10 cellular contexts compared by ENCODE assay signal in the genomic region with DNA sequence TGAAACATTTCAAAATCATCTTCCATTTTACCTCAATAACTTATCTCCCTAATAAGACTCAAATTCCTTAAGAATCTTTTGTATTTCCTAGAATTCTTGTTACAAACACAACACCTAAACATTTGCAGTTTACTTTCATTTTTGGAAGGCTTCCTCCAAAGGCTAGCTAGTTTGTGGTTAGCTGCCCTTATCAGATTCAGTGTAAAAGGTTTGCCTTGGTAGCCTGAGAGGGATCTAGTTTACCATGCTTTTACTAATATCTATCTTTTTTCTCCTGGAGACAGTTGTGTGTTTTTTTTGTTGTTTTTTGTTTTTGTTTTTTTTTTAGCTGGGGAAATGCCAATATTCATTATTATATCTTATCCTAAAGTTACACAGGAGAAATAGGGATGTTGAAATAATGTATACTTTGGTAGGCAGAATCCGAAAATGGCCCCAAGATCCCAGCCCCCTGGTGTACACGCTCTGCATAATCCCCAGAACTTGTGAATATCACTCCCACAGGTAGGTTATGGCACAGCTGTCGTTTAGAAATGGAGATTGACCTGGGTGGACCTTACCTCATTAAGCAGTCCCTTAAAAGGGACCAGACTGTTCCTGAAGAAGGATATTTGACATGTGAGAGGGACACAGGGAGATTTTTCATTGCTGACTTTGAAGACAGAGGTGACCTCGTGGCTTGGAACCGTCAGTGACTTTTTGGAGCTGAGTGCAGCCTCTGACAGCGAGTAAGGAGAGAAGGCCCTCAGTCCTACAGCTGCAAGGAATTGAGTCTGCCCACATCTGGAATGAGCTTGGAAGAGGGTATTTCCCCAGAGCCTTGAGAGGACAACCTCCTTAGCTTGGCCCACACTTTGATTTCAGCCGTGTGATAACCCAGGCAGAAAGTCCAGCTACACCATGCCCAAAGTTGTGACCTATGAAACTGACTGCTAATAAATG. TPM values are rescaled to one million over a fixed set of nuclear protein-coding genes. Genes with fewer than 3 reads are reported as not detected.
DNase-seq lines count a peak whose midpoint lies in the region; ATAC-seq, FAIRE-seq and TF ChIP-seq lines count a peak whose summit lies in the region.
"Had no signal": no experiment of that assay in that cellular context is flagged by ENCODE, and none has a peak within 500 bp of the region (broad histone marks: within the 10 kb centered on the region; RNA-seq: fewer than 3 reads in every experiment).

No MANE protein-coding gene starts in this region.

- no peak overlapping the region for H3K4me3 ChIP-seq in CD8-positive, alpha-beta T cell (ENCODE audit: low read depth, low read length)
- no peak overlapping the region for H3K4me3 ChIP-seq in astrocyte (ENCODE audit: insufficient read depth, low read depth, low read length)
- H3K4me3 ChIP-seq in naive thymus-derived CD4-positive, alpha-beta T cell (ENCODE audit: low read length): no peak overlapping the region
- no peak overlapping the region for H3K4me3 ChIP-seq in heart right ventricle

- TF ChIP-seq CTCF in CD8-positive, alpha-beta T cell (IDR thresholded peaks at IDR 0.05): no peak
- TF ChIP-seq CTCF in HFFc6 (IDR thresholded peaks at IDR 0.05): peak; percentile 65
- peak; percentile 29 for TF ChIP-seq CTCF in astrocyte (IDR thresholded peaks at IDR 0.05; ENCODE audit: insufficient read depth, low read depth, low read length)
- no peak for TF ChIP-seq CTCF in heart right ventricle (IDR thresholded peaks at IDR 0.05)

- H4K20me1 ChIP-seq in astrocyte (ENCODE audit: insufficient read depth, low read length): peaks cover 14% of the 10 kb centered on the region

- peak overlapping the region; percentile 40 for H3K4me3 Mint-ChIP-seq in CD8-positive, alpha-beta T cell
- H3K4me3 Mint-ChIP-seq in HFFc6: peak overlapping the region; percentile 84
- H3K4me3 Mint-ChIP-seq in astrocyte (ENCODE audit: unreplicated experiment): peak overlapping the region; percentile 47
- peak overlapping the region in 7 of 10 donors; percentile 44 to 72 (median 57) for H3K4me3 Mint-ChIP-seq in naive thymus-derived CD4-positive, alpha-beta T cell

- peaks cover 84% of the 10 kb centered on the region for H3K4me1 Mint-ChIP-seq in CD8-positive, alpha-beta T cell (ENCODE audit: low read depth)
- H3K4me1 Mint-ChIP-seq in HFFc6 (ENCODE audit: low read depth): peaks cover 100% of the 10 kb centered on the region
- peaks cover 93% of the 10 kb centered on the region for H3K4me1 Mint-ChIP-seq in astrocyte (ENCODE audit: low read depth, unreplicated experiment)
- peaks cover 40 to 92% (median 79%) of the 10 kb centered on the region in 7 donors for H3K4me1 Mint-ChIP-seq in naive thymus-derived CD4-positive, alpha-beta T cell

- POLR2A ChIA-PET in CD8-positive, alpha-beta T cell (lab: Charles Lee): interaction anchor here (1.2 kb wide), 1 partner anchor 26 kb away, joined by 3 read pairs; no protein-coding TSS in a partner anchor
- POLR2A ChIA-PET in naive thymus-derived CD4-positive, alpha-beta T cell (lab: Charles Lee): interaction anchor here (0.6 kb wide), 2 partner anchors 11 to 19 kb away, joined by 3 to 5 read pairs; no protein-coding TSS in a partner anchor

- H3K4me2 ChIP-seq in astrocyte (ENCODE audit: low read length): peak overlapping the region; percentile 8

- H3K9ac ChIP-seq in astrocyte (ENCODE audit: low read length): peak overlapping the region; percentile 16

- no peaks in the 10 kb centered on the region for H3K27me3 ChIP-seq in CD8-positive, alpha-beta T cell (ENCODE audit: insufficient read depth, low read length)
- no peaks in the 10 kb centered on the region for H3K27me3 ChIP-seq in astrocyte (ENCODE audit: insufficient read depth, low read length)
- H3K27me3 ChIP-seq in naive thymus-derived CD4-positive, alpha-beta T cell (ENCODE audit: control insufficient read depth in 2 of 2, insufficient read depth in 2 of 2, low read length in 2 of 2): no peaks in the 10 kb centered on the region
- no peaks in the 10 kb centered on the region for H3K27me3 ChIP-seq in heart right ventricle

- H3K36me3 ChIP-seq in CD8-positive, alpha-beta T cell (ENCODE audit: insufficient read depth, low read length): no peaks in the 10 kb centered on the region
- H3K36me3 ChIP-seq in astrocyte (ENCODE audit: insufficient read depth, low read length) (no peaks in the 10 kb centered on the region), heart right ventricle (no peaks in the 10 kb centered on the region)
- no peaks in the 10 kb centered on the region for H3K36me3 ChIP-seq in naive thymus-derived CD4-positive, alpha-beta T cell (ENCODE audit: control insufficient read depth in 2 of 3, insufficient read depth in 3 of 3, low read length in 3 of 3)

- no peak for ATAC-seq in CD8-positive, alpha-beta T cell
- ATAC-seq in naive thymus-derived CD4-positive, alpha-beta T cell: no peak
- ATAC-seq in heart right ventricle: no peak
- ATAC-seq: right cardiac atrium had no signal

- H2AFZ ChIP-seq in astrocyte (ENCODE audit: low read depth, low read length): no peak overlapping the region

- H3K27me3 Mint-ChIP-seq in CD8-positive, alpha-beta T cell (ENCODE audit: low read depth): no peaks in the 10 kb centered on the region
- peaks cover 27% of the 10 kb centered on the region for H3K27me3 Mint-ChIP-seq in HFFc6 (ENCODE audit: insufficient read depth)
- no peaks in the 10 kb centered on the region for H3K27me3 Mint-ChIP-seq in astrocyte (ENCODE audit: low read depth, unreplicated experiment)
- H3K27me3 Mint-ChIP-seq in naive thymus-derived CD4-positive, alpha-beta T cell: peaks cover 0 to 33% (median 0%) of the 10 kb centered on the region in 5 donors

- H3K27ac ChIP-seq in CD8-positive, alpha-beta T cell (ENCODE audit: low read depth, low read length): no peak overlapping the region
- H3K27ac ChIP-seq in astrocyte (ENCODE audit: low read depth, low read length) (peak overlapping the region; percentile 61), heart right ventricle (peak overlapping the region in 3 of 10 donors; percentile 53 to 73 (median 67))
- H3K27ac ChIP-seq in naive thymus-derived CD4-positive, alpha-beta T cell (ENCODE audit: low read depth, low read length): no peak overlapping the region

- intact Hi-C loops in CD8-positive, alpha-beta T cell (cut with DNase I, micrococcal nuclease): no loop called here
- intact Hi-C loops in naive thymus-derived CD4-positive, alpha-beta T cell (cut with micrococcal nuclease): loop anchor here in 1 of 2 donors (1.0 kb wide), 1 partner anchor 11 kb away; no protein-coding TSS in a partner anchor
- intact Hi-C loops in heart right ventricle (cut with DNase I): no loop called here

- H3K36me3 Mint-ChIP-seq in CD8-positive, alpha-beta T cell: no peaks in the 10 kb centered on the region
- H3K36me3 Mint-ChIP-seq in HFFc6 (ENCODE audit: low read depth) (peaks cover 66% of the 10 kb centered on the region), astrocyte (ENCODE audit: low read depth, unreplicated experiment) (peaks cover 6% of the 10 kb centered on the region)
- peaks cover 0 to 8% (median 3%) of the 10 kb centered on the region in 5 donors for H3K36me3 Mint-ChIP-seq in naive thymus-derived CD4-positive, alpha-beta T cell

- peaks cover 47% of the 10 kb centered on the region for H3K4me1 ChIP-seq in CD8-positive, alpha-beta T cell (ENCODE audit: insufficient read depth, low read length)
- H3K4me1 ChIP-seq in astrocyte (ENCODE audit: insufficient read depth, low read length) (peaks cover 76% of the 10 kb centered on the region), heart right ventricle (peaks cover 0 to 96% (median 68%) of the 10 kb centered on the region in 9 donors)
- peaks cover 30 to 36% of the 10 kb centered on the region in 2 donors for H3K4me1 ChIP-seq in naive thymus-derived CD4-positive, alpha-beta T cell (ENCODE audit: control insufficient read depth in 2 of 2, insufficient read depth in 2 of 2, low read length in 2 of 2)

- no peak for DNase-seq in CD8-positive, alpha-beta T cell
- DNase-seq in HFFc6: no peak
- peak; percentile 56 for DNase-seq in astrocyte (ENCODE audit: low read depth)
- DNase-seq in naive thymus-derived CD4-positive, alpha-beta T cell: no peak
- no peak for DNase-seq in NCI-H2227 (lab: John Stamatoyannopoulos, UW; ENCODE audit: unreplicated experiment)
- no peak for DNase-seq in SW480 (ENCODE audit: low spot score)
- no peak for DNase-seq in heart right ventricle
- DNase-seq in DMS153 (lab: John Stamatoyannopoulos, UW): no peak
- DNase-seq: activated effector memory CD4-positive, alpha-beta T cell treated with Interleukin-2 at 50 U/mL for 16 hours had no signal

- peak overlapping the region; percentile 9 for H3K27ac Mint-ChIP-seq in CD8-positive, alpha-beta T cell
- H3K27ac Mint-ChIP-seq in HFFc6 (peak overlapping the region; percentile 90), astrocyte (ENCODE audit: unreplicated experiment) (peak overlapping the region; percentile 98)
- peak overlapping the region in 2 of 9 donors; percentile 24 to 70 for H3K27ac Mint-ChIP-seq in naive thymus-derived CD4-positive, alpha-beta T cell

- no peak for FAIRE-seq in astrocyte (lab: Jason Lieb, UNC)

- no peaks in the 10 kb centered on the region for H3K9me3 ChIP-seq in CD8-positive, alpha-beta T cell (ENCODE audit: low read length)
- H3K9me3 ChIP-seq in astrocyte (ENCODE audit: insufficient read depth, low read depth, low read length) (no peaks in the 10 kb centered on the region), heart right ventricle (no peaks in the 10 kb centered on the region)
- H3K9me3 ChIP-seq in naive thymus-derived CD4-positive, alpha-beta T cell (ENCODE audit: control insufficient read depth in 2 of 3, low read length in 3 of 3): no peaks in the 10 kb centered on the region

- 76 to 85% methylated on average over 7 of the region's 7 CpGs for WGBS in heart right ventricle, 2 donors

- peaks cover 84% of the 10 kb centered on the region for H3K79me2 ChIP-seq in astrocyte (ENCODE audit: insufficient read depth, low read length)

- CTCF ChIA-PET in CD8-positive, alpha-beta T cell (lab: Charles Lee): interaction anchor here (0.8 to 1.6 kb wide), 4 partner anchors 8 to 62 kb away, joined by 3 to 4 read pairs (median 4); no protein-coding TSS in a partner anchor
- CTCF ChIA-PET in naive thymus-derived CD4-positive, alpha-beta T cell (lab: Charles Lee): interaction anchor here (0.6 to 2.1 kb wide), 4 partner anchors 10 to 375 kb away, joined by 3 to 5 read pairs (median 4); no protein-coding TSS in a partner anchor

- no peaks in the 10 kb centered on the region for H3K9me3 Mint-ChIP-seq in CD8-positive, alpha-beta T cell
- H3K9me3 Mint-ChIP-seq in HFFc6 (peaks cover 6% of the 10 kb centered on the region), astrocyte (ENCODE audit: unreplicated experiment) (no peaks in the 10 kb centered on the region)
- peaks cover 0 to 8% (median 0%) of the 10 kb centered on the region in 11 donors for H3K9me3 Mint-ChIP-seq in naive thymus-derived CD4-positive, alpha-beta T cell

RNA-seq across cellular contexts. Expression of a gene that starts 33.4 kb away (rescaled TPM):
- 10 to 100 TPM; 12.3 to 13.1 TPM for total RNA-seq in CD8-positive, alpha-beta T cell
- total RNA-seq in HFFc6 (2021; fragmentation: NEBNext Ultra II Directional; extraction: Animal tissue kit (Norgen Biotek cat#: 25700)): 100 to 1,000 TPM; 563 to 907 (median 620) TPM
- total RNA-seq in astrocyte (621 and 623 TPM in 2 replicates), heart right ventricle (10 to 100 TPM; 26.3 to 55.2 (median 30.6) TPM)
- total RNA-seq in naive thymus-derived CD4-positive, alpha-beta T cell: 10 to 100 TPM; 12.2 to 29.3 (median 20.3) TPM
- 10 to 100 TPM in 1 of 2 donors, 1 to 10 TPM in 1; 9.2 to 16.3 TPM for polyA plus RNA-seq in naive thymus-derived CD4-positive, alpha-beta T cell
- 10 to 100 TPM; 11.2 to 15.9 TPM for polyA plus RNA-seq in heart right ventricle

Comparison
In these comparisons a context has a peak if more than half of its experiments do, and no peak if none do; other contexts are left out.
1. CTCF ChIP-seq: peak in HFFc6 (single experiment) and astrocyte (single experiment); none in CD8-positive, alpha-beta T cell (single experiment) and heart right ventricle (0 of 9).
2. RNA of a gene that starts 33.4 kb away (total RNA-seq): 621 to 623 TPM in astrocyte and 563 to 907 TPM in HFFc6; 26.3 to 55.2 TPM in heart right ventricle, 12.2 to 29.3 TPM in naive thymus-derived CD4-positive, alpha-beta T cell and 12.3 to 13.1 TPM in CD8-positive, alpha-beta T cell; every median in the first group is over 10 times any median in the second.
3. Peak in every context shown above with its lines, with median percentiles within 50 percentile points of each other: H3K4me3 Mint-ChIP-seq.